Comparison of ENCODE assay signal across 8 cellular contexts in the genomic region with DNA sequence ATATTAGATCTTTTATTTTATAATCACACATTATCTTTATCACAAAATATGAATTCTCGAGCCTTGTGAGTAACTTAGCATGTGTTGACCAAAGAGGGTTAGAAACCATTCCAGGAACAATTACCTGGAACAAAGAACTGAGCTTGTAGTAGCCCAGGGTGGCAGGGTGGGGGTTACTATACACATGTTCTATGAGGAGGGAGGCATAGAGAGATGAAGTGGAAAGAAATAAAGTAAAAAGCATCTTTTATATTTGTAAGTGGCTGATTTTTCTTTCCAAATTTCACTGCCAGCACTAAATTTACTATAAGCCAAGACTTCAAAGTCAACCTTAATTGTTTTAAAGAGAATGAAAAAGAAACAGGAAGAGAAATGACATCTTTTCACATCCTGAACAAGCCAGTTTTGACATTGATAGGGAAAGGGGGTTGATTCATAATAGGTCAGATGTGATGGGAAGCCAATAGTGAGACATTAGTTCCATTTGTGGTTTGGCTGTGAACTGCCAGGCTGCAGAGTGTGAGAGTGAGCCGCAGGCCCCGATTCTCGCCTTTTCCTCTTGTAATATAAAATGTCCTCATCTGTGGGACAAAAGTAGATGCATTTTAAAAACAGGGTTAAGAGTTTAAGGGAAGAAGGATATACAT. TPM values are rescaled to one million over a fixed set of nuclear protein-coding genes. Genes with fewer than 3 reads are reported as not detected.
A peak's percentile ranks its signal among the peaks of the same experiment; 100 is the strongest.
DNase-seq lines count a peak whose midpoint lies in the region; ATAC-seq and TF ChIP-seq lines count a peak whose summit lies in the region.

No MANE protein-coding gene starts in this region.

- H3K36me3 Mint-ChIP-seq in stimulated activated naive CD8-positive, alpha-beta T cell treated with anti-CD3 and anti-CD28 coated beads, Interleukin-15, Interleukin-2, amounts not matched to agents 100 ng/mL and 50 ng/mL, for 24 hours (ENCODE audit: low read depth), result no peaks in the 10 kb centered on the region

- CTCF ChIA-PET in OCI-LY7 (lab: Charles Lee; ENCODE audit: unreplicated experiment), result interaction anchor here (1.0 kb wide), 1 partner anchor 8 kb away, joined by 3 read pairs; no protein-coding TSS in a partner anchor

- H3K4me3 ChIP-seq in OCI-LY7 (ENCODE audit: low read depth, low read length, poor library complexity, severe bottlenecking) (no peak overlapping the region), left ventricle myocardium inferior (no peak overlapping the region)

- H3K9me3 Mint-ChIP-seq in stimulated activated naive CD8-positive, alpha-beta T cell treated with anti-CD3 and anti-CD28 coated beads, Interleukin-15, Interleukin-2, amounts not matched to agents 100 ng/mL and 50 ng/mL, for 24 hours, result peaks cover 3% of the 10 kb centered on the region

- H3K4me3 Mint-ChIP-seq in stimulated activated naive CD8-positive, alpha-beta T cell treated with anti-CD3 and anti-CD28 coated beads, Interleukin-15, Interleukin-2, amounts not matched to agents 100 ng/mL and 50 ng/mL, for 24 hours, result peak overlapping the region; percentile 69

- no peaks in the 10 kb centered on the region for H3K36me3 ChIP-seq in OCI-LY7 (ENCODE audit: insufficient read depth, low read length)
- H3K36me3 ChIP-seq in left ventricle myocardium inferior, result no peaks in the 10 kb centered on the region

- peaks cover 4% of the 10 kb centered on the region for H3K27me3 ChIP-seq in left ventricle myocardium inferior (ENCODE audit: low read depth)

- peak overlapping the region; percentile 55 for H2AFZ ChIP-seq in OCI-LY7 (ENCODE audit: low read length)

- peak overlapping the region; percentile 98 for H3K27ac Mint-ChIP-seq in stimulated activated naive CD8-positive, alpha-beta T cell treated with anti-CD3 and anti-CD28 coated beads, Interleukin-15, Interleukin-2, amounts not matched to agents 100 ng/mL and 50 ng/mL, for 24 hours

- H3K27ac ChIP-seq in OCI-LY7 (ENCODE audit: low read depth, low read length, poor library complexity, severe bottlenecking) (no peak overlapping the region), left ventricle myocardium inferior (replicated peaks) (no peak overlapping the region)

- no peak for TF ChIP-seq CTCF in OCI-LY7 (conservative IDR thresholded peaks at IDR 0.05; ENCODE audit: low read length)
- TF ChIP-seq CTCF in left ventricle myocardium inferior (IDR thresholded peaks at IDR 0.05; ENCODE audit: borderline replicate concordance), result no peak

- H3K9me2 ChIP-seq in OCI-LY7 (ENCODE audit: insufficient read depth, low read length), result no peaks in the 10 kb centered on the region

- peak; percentile 36 for DNase-seq in GF-D8 (lab: John Stamatoyannopoulos, UW)
- no peak for DNase-seq in OCI-LY7 (ENCODE audit: low spot score)
- peak; percentile 15 for DNase-seq in astrocyte of the hippocampus (ENCODE audit: low read depth, low spot score)
- no peak for DNase-seq in left ventricle myocardium inferior
- DNase-seq in AG08395 (ENCODE audit: low spot score), result no peak
- no peak for DNase-seq in pons (ENCODE audit: low spot score)

- no peak overlapping the region for H3K4me2 ChIP-seq in OCI-LY7 (ENCODE audit: low read length)

- H3K79me2 ChIP-seq in OCI-LY7 (ENCODE audit: insufficient read depth, low read depth, low read length), result no peaks in the 10 kb centered on the region

- peaks cover 12% of the 10 kb centered on the region for H3K4me1 ChIP-seq in OCI-LY7 (ENCODE audit: insufficient read depth, low read length, poor library complexity, severe bottlenecking)
- no peaks in the 10 kb centered on the region for H3K4me1 ChIP-seq in left ventricle myocardium inferior

- H3K9me3 ChIP-seq in OCI-LY7 (ENCODE audit: low read length) (no peaks in the 10 kb centered on the region), left ventricle myocardium inferior (replicated peaks) (no peaks in the 10 kb centered on the region)

- ATAC-seq in GM21825 (IDR thresholded peaks at IDR 0.05; ENCODE audit: unreplicated experiment), result peak; percentile 84

- intact Hi-C loops in OCI-LY7 (cut with micrococcal nuclease; ENCODE audit: unreplicated experiment) (no loop called here), left ventricle myocardium inferior (cut with micrococcal nuclease) (no loop called here)

- POLR2A ChIA-PET in OCI-LY7 (lab: Charles Lee), result interaction anchor here (0.6 to 1.8 kb wide), 9 partner anchors 9 to 248 kb away, joined by 3 to 6 read pairs (median 3); a partner anchor contains a TSS

- BruUV-seq in OCI-LY7 (replicated peaks; lab: Mats Ljungman, UMichigan), result no TSS peak

- no peaks in the 10 kb centered on the region for H3K27me3 Mint-ChIP-seq in stimulated activated naive CD8-positive, alpha-beta T cell treated with anti-CD3 and anti-CD28 coated beads, Interleukin-15, Interleukin-2, amounts not matched to agents 100 ng/mL and 50 ng/mL, for 24 hours

- H3K4me1 Mint-ChIP-seq in stimulated activated naive CD8-positive, alpha-beta T cell treated with anti-CD3 and anti-CD28 coated beads, Interleukin-15, Interleukin-2, amounts not matched to agents 100 ng/mL and 50 ng/mL, for 24 hours (ENCODE audit: low read depth), result peaks cover 52% of the 10 kb centered on the region

- H4K20me1 ChIP-seq in OCI-LY7 (ENCODE audit: insufficient read depth, low read length), result no peaks in the 10 kb centered on the region

RNA-seq across cellular contexts. Expression of a gene that starts 52.7 kb away (rescaled TPM):
- total RNA-seq in OCI-LY7 (2014; rRNA removed; shearing (Covaris generic)), result 42.9 and 45.1 TPM in 2 replicates
- total RNA-seq in OCI-LY7 (2022), result 20.1 and 26.1 TPM in 2 replicates
- total RNA-seq in left ventricle myocardium inferior, result 0.08 TPM

Comparison
In these comparisons a context has a peak if more than half of its experiments do, and no peak if none do; other contexts are left out.
1. DNase-seq: peak in GF-D8 (single experiment) and astrocyte of the hippocampus (single experiment); none in OCI-LY7 (single experiment), left ventricle myocardium inferior (single experiment), AG08395 (single experiment) and pons (single experiment).
2. RNA of a gene that starts 52.7 kb away (total RNA-seq): 20.1 to 45.1 TPM in OCI-LY7; 0.08 TPM in left ventricle myocardium inferior (single experiment); every median in the first group is over 10 times any median in the second.